ENCODE assay signal across 17 cellular contexts in the genomic region with DNA sequence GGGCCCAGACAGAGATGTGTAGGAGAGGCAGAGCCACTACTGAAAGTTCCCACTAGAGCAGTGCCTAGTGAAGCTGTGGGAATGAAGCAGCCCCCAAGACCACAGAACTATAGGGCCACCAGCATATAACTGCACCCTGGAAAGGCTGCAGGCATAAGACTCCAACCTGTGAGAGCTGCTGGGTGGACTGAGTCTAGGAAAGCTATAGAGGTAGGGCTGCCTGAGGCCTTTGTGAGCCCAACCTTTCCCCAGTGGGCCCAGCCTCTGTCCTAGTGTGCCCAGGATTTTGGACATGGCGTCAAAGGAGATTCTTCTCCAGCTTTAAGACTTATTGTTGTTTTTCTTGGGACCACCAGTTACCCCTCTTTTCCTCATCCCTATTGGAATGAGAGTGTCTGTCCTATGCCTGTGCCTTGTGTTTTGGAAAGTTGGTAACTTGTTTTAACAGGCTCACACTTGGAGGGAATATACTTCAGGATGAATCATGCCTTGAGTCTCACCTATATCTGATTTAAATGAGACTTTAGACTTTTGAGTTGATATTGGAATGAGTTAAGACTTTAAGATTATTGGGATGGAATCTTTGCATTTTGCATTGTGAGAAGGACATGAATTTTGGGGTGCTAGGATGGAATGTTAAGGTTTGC. TPM values are rescaled to one million over a fixed set of nuclear protein-coding genes. Genes with fewer than 3 reads are reported as not detected.
DNase-seq lines count a peak whose midpoint lies in the region; ATAC-seq and TF ChIP-seq lines count a peak whose summit lies in the region.
"Had no signal": no experiment of that assay in that cellular context is flagged by ENCODE, and none has a peak within 500 bp of the region (broad histone marks: within the 10 kb centered on the region; RNA-seq: fewer than 3 reads in every experiment).

No MANE protein-coding gene starts in this region.

- no peak for TF ChIP-seq POLR2A in esophagus squamous epithelium (IDR thresholded peaks at IDR 0.05)
- no peak for TF ChIP-seq POLR2A in suprapubic skin (IDR thresholded peaks at IDR 0.05)

- H3K27me3 ChIP-seq in RWPE2 (ENCODE audit: insufficient read depth, poor library complexity, severe bottlenecking): no peaks in the 10 kb centered on the region
- H3K27me3 ChIP-seq in esophagus squamous epithelium: no peaks in the 10 kb centered on the region
- H3K27me3 ChIP-seq in suprapubic skin: no peaks in the 10 kb centered on the region
- H3K27me3 ChIP-seq: Peyer's patch had no signal

- 56 to 73% methylated on average over 1 of the region's 1 CpG for WGBS in esophagus squamous epithelium, 2 donors
- 54% methylated on average over 1 of the region's 1 CpG for WGBS in suprapubic skin

- ATAC-seq in Right ventricle myocardium inferior (peak; percentile 11), left ventricle myocardium superior (no peak), RWPE2 (ENCODE audit: low read depth) (peak; percentile 73), HG03432 (IDR thresholded peaks at IDR 0.05; ENCODE audit: unreplicated experiment) (no peak)

- H3K27ac ChIP-seq in RWPE2 (ENCODE audit: poor library complexity, severe bottlenecking) (peak overlapping the region; percentile 15), esophagus squamous epithelium (peak overlapping the region; percentile 36 to 65 (median 48)), suprapubic skin (peak overlapping the region; percentile 36)
- H3K27ac ChIP-seq: KMS-11, Peyer's patch had no signal

- TF ChIP-seq EP300 in suprapubic skin (IDR thresholded peaks at IDR 0.05): no peak

- no peak for TF ChIP-seq CTCF in RWPE2 (IDR thresholded peaks at IDR 0.05; ENCODE audit: poor library complexity, severe bottlenecking)
- no peak for TF ChIP-seq CTCF in esophagus squamous epithelium (IDR thresholded peaks at IDR 0.05)
- no peak for TF ChIP-seq CTCF in suprapubic skin (IDR thresholded peaks at IDR 0.05)

- DNase-seq in Right ventricle myocardium inferior (ENCODE audit: missing footprints) (no peak), left ventricle myocardium superior (no peak), RWPE2 (ENCODE audit: low spot score) (no peak), esophagus squamous epithelium (lab: John Stamatoyannopoulos, UW) (no peak), suprapubic skin (ENCODE audit: low spot score in 2 of 2) (no peak), DMS79 (lab: John Stamatoyannopoulos, UW) (no peak), NCI-H446 treated with DMSO at 0.1 percent for 48 hours (lab: John Stamatoyannopoulos, UW) (no peak)
- DNase-seq: C1 segment of cervical spinal cord, COR-L47, DMS53, HCEC 1CT, NCI-H1417, NCI-H1930, NCI-H2171, Peyer's patch had no signal

- H3K4me1 ChIP-seq in RWPE2 (ENCODE audit: insufficient read depth, poor library complexity, severe bottlenecking) (peaks cover 30% of the 10 kb centered on the region), esophagus squamous epithelium (peaks cover 12 to 64% (median 17%) of the 10 kb centered on the region in 3 donors), suprapubic skin (peaks cover 39% of the 10 kb centered on the region)

- H3K9me3 ChIP-seq in RWPE2 (ENCODE audit: severe bottlenecking): no peaks in the 10 kb centered on the region
- H3K9me3 ChIP-seq in esophagus squamous epithelium: no peaks in the 10 kb centered on the region
- H3K9me3 ChIP-seq in suprapubic skin: no peaks in the 10 kb centered on the region
- H3K9me3 ChIP-seq: Peyer's patch had no signal

- H3K36me3 ChIP-seq in RWPE2 (ENCODE audit: low read depth): peaks cover 8% of the 10 kb centered on the region; the same call in 1 of the 2 replicates
- no peaks in the 10 kb centered on the region for H3K36me3 ChIP-seq in esophagus squamous epithelium
- no peaks in the 10 kb centered on the region for H3K36me3 ChIP-seq in suprapubic skin
- H3K36me3 ChIP-seq: Peyer's patch had no signal

- intact Hi-C loops in Right ventricle myocardium inferior (cut with DNase I): no loop called here
- intact Hi-C loops in left ventricle myocardium superior (cut with micrococcal nuclease): no loop called here
- intact Hi-C loops in esophagus squamous epithelium (cut with DNase I): no loop called here

- H3K4me3 ChIP-seq in RWPE2 (ENCODE audit: severe bottlenecking): no peak overlapping the region
- H3K4me3 ChIP-seq in esophagus squamous epithelium: no peak overlapping the region
- H3K4me3 ChIP-seq in suprapubic skin: no peak overlapping the region
- H3K4me3 ChIP-seq: Peyer's patch had no signal

RNA-seq across cellular contexts. Expression of gene SLMAP, which starts 28.1 kb away (rescaled TPM):
- total RNA-seq in Right ventricle myocardium inferior (294 TPM), left ventricle myocardium superior (263 TPM), esophagus squamous epithelium (100 to 1,000 TPM in 1 of 4 donors, 10 to 100 TPM in 3; 46.9 to 162 (median 67.9) TPM), suprapubic skin (10 to 100 TPM; 49.4 to 89.1 (median 61.3) TPM)

Comparison
In these comparisons a context has a peak if more than half of its experiments do, and no peak if none do; other contexts are left out.
1. ATAC-seq: peak in Right ventricle myocardium inferior (single experiment) and RWPE2 (single experiment); none in left ventricle myocardium superior (single experiment) and HG03432 (single experiment).
2. Peak in every context shown above with its lines, with median percentiles within 50 percentile points of each other: H3K27ac ChIP-seq.